Comparison of ENCODE assay signal across 13 cellular contexts in genomic region chr12:80838708-80839107, GRCh38.
A peak's percentile ranks its signal among the peaks of the same experiment; 100 is the strongest.
DNase-seq lines count a peak whose midpoint lies in the region; ATAC-seq, FAIRE-seq and TF ChIP-seq lines count a peak whose summit lies in the region.
"Had no signal": no experiment of that assay in that cellular context is flagged by ENCODE, and none has a peak within 500 bp of the region (broad histone marks: within the 10 kb centered on the region; RNA-seq: fewer than 3 reads in every experiment).

No MANE protein-coding gene starts in this region.

- TF ChIP-seq EP300 in GM12878 (IDR thresholded peaks at IDR 0.05; ENCODE audit: borderline replicate concordance in 1 of 2, control insufficient read depth in 1 of 2, low read depth in 2 of 2, low read length in 2 of 2), result no peak

- no peak overlapping the region for H3K27ac ChIP-seq in GM12878 (ENCODE audit: control insufficient read depth, insufficient read depth)
- peak overlapping the region; percentile 58 to 84 (median 77) for H3K27ac ChIP-seq in thyroid gland
- H3K27ac ChIP-seq: colonic mucosa, parathyroid adenoma, RWPE1 had no signal

- no peaks in the 10 kb centered on the region for H4K20me1 ChIP-seq in GM12878 (ENCODE audit: control insufficient read depth, insufficient read depth)

- intact Hi-C loops in GM12878 (cut with micrococcal nuclease; ENCODE audit: unreplicated experiment) (no loop called here), thyroid gland (cut with DNase I) (no loop called here), posterior vena cava (cut with DNase I) (no loop called here)

- TF ChIP-seq CTCF in GM12878 (IDR thresholded peaks at IDR 0.05 in 2 of 3, conservative IDR thresholded peaks at IDR 0.05 in 1 of 3; ENCODE audit: control insufficient read depth in 2 of 3, extremely low read depth in 1 of 3, insufficient read depth in 1 of 3, low read depth in 3 of 3, low read length in 3 of 3) (0 out of 6 replicates have a peak, but pooled peaks of 1 of the 3 experiments have one; percentile 8), thyroid gland (IDR thresholded peaks at IDR 0.05) (peak in 2 of 6 experiments; percentile 18 to 32)

- 53% methylated on average over 1 of the region's 1 CpG for WGBS in GM12878 (ENCODE audit: insufficient coverage, insufficient replicate concordance, low lambda C conversion rate, missing lambda C conversion rate)
- WGBS in thyroid gland, 2 donors, result 4 to 15% methylated on average over 1 of the region's 1 CpG

- no peak for FAIRE-seq in GM12878 (lab: Jason Lieb, UNC)

- no peaks in the 10 kb centered on the region for H3K27me3 ChIP-seq in GM12878 (replicated peaks in 1 of 2; ENCODE audit: control insufficient read depth in 2 of 2, insufficient read depth in 2 of 2, low read length in 1 of 2)
- no peaks in the 10 kb centered on the region for H3K27me3 ChIP-seq in thyroid gland
- H3K27me3 ChIP-seq: colonic mucosa had no signal

- no TSS peak for BruUV-seq in GM12878 (replicated peaks; lab: Mats Ljungman, UMichigan)

- H3K9ac ChIP-seq in GM12878 (ENCODE audit: control insufficient read depth, insufficient read depth, low read length), result no peak overlapping the region
- H3K9ac ChIP-seq: parathyroid adenoma had no signal

- RAD21 ChIA-PET in GM12878 (lab: Charles Lee; ENCODE audit: unreplicated experiment), result interaction anchor here (0.8 to 2.9 kb wide), 5 partner anchors 23 to 108 kb away, joined by 3 to 21 read pairs (median 3); no protein-coding TSS in a partner anchor

- CTCF ChIA-PET in GM12878 (lab: Yijun Ruan, JAX), result interaction anchor here (0.6 to 4.7 kb wide), 13 partner anchors 12 to 622 kb away, joined by 3 to 36 read pairs (median 5); no protein-coding TSS in a partner anchor

- no peaks in the 10 kb centered on the region for H3K79me2 ChIP-seq in GM12878 (ENCODE audit: control insufficient read depth, insufficient read depth, low read length)
- H3K79me2 ChIP-seq: parathyroid adenoma had no signal

- in situ Hi-C loops in GM12878 (cut with MboI), result no loop called here

- 0 out of 2 replicates have a peak, but pooled peaks cover 2% of the 10 kb centered on the region for H3K4me1 ChIP-seq in GM12878 (ENCODE audit: control insufficient read depth, insufficient read depth, low read length)
- H3K4me1 ChIP-seq in thyroid gland, result peaks cover 14 to 19% of the 10 kb centered on the region in 2 donors
- H3K4me1 ChIP-seq: colonic mucosa, parathyroid adenoma had no signal

- DNase-seq in NCI-H82 (lab: John Stamatoyannopoulos, UW), result peak; percentile 17
- no peak for DNase-seq in NCI-H82 treated with DMSO at 0.1 percent for 48 hours (lab: John Stamatoyannopoulos, UW; ENCODE audit: unreplicated experiment)
- no peak for DNase-seq in GM12878 (ENCODE audit: low read depth, low spot score)
- DNase-seq in thyroid gland, result peak; percentile 57 to 64
- DNase-seq in stimulated activated CD4-positive, alpha-beta T cell treated with anti-CD3 and anti-CD28 coated beads, Interleukin-4, amount 100 ng/mL, for 24 hours, result no peak
- no peak for DNase-seq in NCI-H1048 (lab: John Stamatoyannopoulos, UW)
- DNase-seq in posterior vena cava (ENCODE audit: low spot score), result no peak
- DNase-seq: activated B cell treated with CpG ODN at 0.5 μM for 24 hours; activated effector memory CD4-positive, alpha-beta T cell treated with anti-CD3 and anti-CD28 coated beads, Interleukin-2, amount 50 U/mL, for 16 hours; colonic mucosa had no signal

- H2AFZ ChIP-seq in GM12878 (ENCODE audit: control insufficient read depth, low read depth, low read length), result peak overlapping the region; percentile 50
- H2AFZ ChIP-seq: parathyroid adenoma had no signal

- H3K9me3 ChIP-seq in GM12878 (replicated peaks; ENCODE audit: control insufficient read depth, insufficient read depth, low read length) (no peaks in the 10 kb centered on the region), thyroid gland (no peaks in the 10 kb centered on the region)
- H3K9me3 ChIP-seq: colonic mucosa had no signal

- H3K4me2 ChIP-seq in GM12878 (ENCODE audit: control insufficient read depth, insufficient read depth), result peak overlapping the region; percentile 26; the same call in 1 of the 2 replicates

- H3K36me3 ChIP-seq in GM12878 (ENCODE audit: control insufficient read depth in 2 of 2, insufficient read depth in 2 of 2, low read length in 1 of 2) (no peaks in the 10 kb centered on the region), thyroid gland (no peaks in the 10 kb centered on the region)
- H3K36me3 ChIP-seq: colonic mucosa had no signal

- TF ChIP-seq POLR2A in GM12878 (IDR thresholded peaks at IDR 0.05; ENCODE audit: low read depth, low read length) (no peak), thyroid gland (IDR thresholded peaks at IDR 0.05) (no peak)

- SMC1A ChIA-PET in GM12878 (lab: Charles Lee; ENCODE audit: uncharacterized antibody, unreplicated experiment), result interaction anchor here (0.6 to 3.0 kb wide), 15 partner anchors 12 to 799 kb away, joined by 3 to 25 read pairs (median 4); no protein-coding TSS in a partner anchor

- H3K4me3 ChIP-seq in GM12878 (no peak overlapping the region), thyroid gland (replicated peaks in 1 of 3) (no peak overlapping the region)
- H3K4me3 ChIP-seq: colonic mucosa had no signal

- peak; percentile 68 for ATAC-seq in HG02885 (IDR thresholded peaks at IDR 0.05; ENCODE audit: poor library complexity, unreplicated experiment)
- peak; percentile 74 for ATAC-seq in GM12878

- POLR2A ChIA-PET in GM12878 (lab: Charles Lee), result no interaction called here

- 0 out of 2 replicates have a peak, but pooled peaks have one; percentile 8 for TF ChIP-seq RAD21 in GM12878 (IDR thresholded peaks at IDR 0.05; ENCODE audit: insufficient read depth, low read depth, low read length)

TF ChIP-seq in GM12878, 131 proteins besides CTCF, POLR2A, EP300 and RAD21:
- TF ChIP-seq TBL1XR1 (IDR thresholded peaks at IDR 0.05; ENCODE audit: low read depth, low read length) (no peak), BMI1 (IDR thresholded peaks at IDR 0.05; ENCODE audit: borderline replicate concordance) (no peak), TARDBP (IDR thresholded peaks at IDR 0.05; ENCODE audit: borderline replicate concordance) (no peak), FOS (IDR thresholded peaks at IDR 0.05; ENCODE audit: borderline replicate concordance, extremely low read depth, insufficient read length) (no peak), ATF7 (IDR thresholded peaks at IDR 0.05; ENCODE audit: low read depth) (no peak), CHD1 (IDR thresholded peaks at IDR 0.05; ENCODE audit: low read depth, low read length) (no peak)

Comparison
In these comparisons a context has a peak if more than half of its experiments do, and no peak if none do; other contexts are left out.
1. DNase-seq: peak in NCI-H82 (single experiment) and thyroid gland (2 of 2); none in NCI-H82 treated with DMSO at 0.1 percent for 48 hours (single experiment), GM12878 (single experiment), stimulated activated CD4-positive, alpha-beta T cell treated with anti-CD3 and anti-CD28 coated beads, Interleukin-4, amount 100 ng/mL, for 24 hours (single experiment), NCI-H1048 (single experiment) and posterior vena cava (single experiment).